In genomic region chr18:11148655-11149440, GRCh38 we compare ENCODE assay signal across 8 cellular contexts. TPM values are rescaled to one million over a fixed set of nuclear protein-coding genes. Genes with fewer than 3 reads are reported as not detected.
DNase-seq lines count a peak whose midpoint lies in the region; ATAC-seq and TF ChIP-seq lines count a peak whose summit lies in the region.
"Had no signal": no experiment of that assay in that cellular context is flagged by ENCODE, and none has a peak within 500 bp of the region (broad histone marks: within the 10 kb centered on the region; RNA-seq: fewer than 3 reads in every experiment).

No MANE protein-coding gene starts in this region.

- peaks cover 9% of the 10 kb centered on the region for H3K27me3 ChIP-seq in ascending aorta
- H3K27me3 ChIP-seq in right lobe of liver: no peaks in the 10 kb centered on the region
- H3K27me3 ChIP-seq in tibial nerve: peaks cover 0 to 27% of the 10 kb centered on the region in 2 donors

- no peaks in the 10 kb centered on the region for H3K36me3 ChIP-seq in ascending aorta
- H3K36me3 ChIP-seq in right lobe of liver: no peaks in the 10 kb centered on the region
- no peaks in the 10 kb centered on the region for H3K36me3 ChIP-seq in tibial nerve

- TF ChIP-seq POLR2A in right lobe of liver (IDR thresholded peaks at IDR 0.05) (no peak), tibial nerve (IDR thresholded peaks at IDR 0.05) (no peak), erythroblast (IDR thresholded peaks at IDR 0.05; ENCODE audit: low read length) (no peak)

- H3K4me1 ChIP-seq in ascending aorta: peaks cover 10% of the 10 kb centered on the region in 2 donors
- H3K4me1 ChIP-seq in right lobe of liver: peaks cover 0 to 31% (median 3%) of the 10 kb centered on the region in 4 donors
- H3K4me1 ChIP-seq in tibial nerve: peaks cover 0 to 44% (median 4%) of the 10 kb centered on the region in 4 donors

- DNase-seq in ascending aorta (ENCODE audit: low spot score in 2 of 2) (no peak), right lobe of liver (peak in 2 of 3 donors; percentile 31 to 48), tibial nerve (ENCODE audit: low spot score in 2 of 2) (no peak), erythroblast (lab: John Stamatoyannopoulos, UW) (no peak), NCI-H69 (lab: John Stamatoyannopoulos, UW) (no peak), DMS114 treated with DMSO at 0.1 percent for 48 hours (lab: John Stamatoyannopoulos, UW; ENCODE audit: unreplicated experiment) (no peak)
- DNase-seq: NCI-H1694 treated with DMSO at 0.1 percent for 48 hours had no signal

- peak overlapping the region; percentile 57 to 84 for H3K4me3 ChIP-seq in ascending aorta
- H3K4me3 ChIP-seq in right lobe of liver: peak overlapping the region; percentile 54 to 75 (median 73)
- peak overlapping the region; percentile 40 to 65 (median 52) for H3K4me3 ChIP-seq in tibial nerve

- no peak overlapping the region for H3K27ac ChIP-seq in ascending aorta
- H3K27ac ChIP-seq in right lobe of liver: peak overlapping the region in 2 of 3 donors; percentile 20 to 44
- H3K27ac ChIP-seq in tibial nerve: peak overlapping the region; percentile 11 to 76 (median 49)

- H3K9me3 ChIP-seq in ascending aorta (no peaks in the 10 kb centered on the region), right lobe of liver (no peaks in the 10 kb centered on the region), tibial nerve (no peaks in the 10 kb centered on the region)

- no peak for TF ChIP-seq EP300 in tibial nerve (IDR thresholded peaks at IDR 0.05)

- TF ChIP-seq CTCF in ascending aorta (IDR thresholded peaks at IDR 0.05) (no peak), right lobe of liver (IDR thresholded peaks at IDR 0.05) (no peak), tibial nerve (IDR thresholded peaks at IDR 0.05) (no peak)

- ATAC-seq in GM21381 (IDR thresholded peaks at IDR 0.05; ENCODE audit: unreplicated experiment) (peak; percentile 14), right lobe of liver (peak in 3 of 4 donors; percentile 0 to 4 (median 3))

- intact Hi-C loops in ascending aorta (cut with DNase I): loop anchor here (2.0 kb wide), 1 partner anchor 30 kb away; no protein-coding TSS in a partner anchor
- intact Hi-C loops in right lobe of liver (cut with DNase I): no loop called here

- no CpG with 5 or more reads among the region's 87 CpGs for WGBS in right lobe of liver (ENCODE audit: insufficient coverage, low coverage, low lambda C conversion rate, missing lambda C conversion rate)
- 0 to 2% methylated on average over 3 to 57 of the region's 87 CpGs for WGBS in tibial nerve, 2 donors

RNA-seq across cellular contexts. Expression of gene PIEZO2, which starts 0.5 kb away (rescaled TPM):
- total RNA-seq in ascending aorta: 3.1 TPM
- 10 to 100 TPM in 3 of 6 experiments, 1 to 10 TPM in 3; 6.6 to 16.9 (median 10.1) TPM for total RNA-seq in right lobe of liver
- 10 to 100 TPM; 17.0 to 27.7 (median 22.3) TPM for total RNA-seq in tibial nerve

Comparison
In these comparisons a context has a peak if more than half of its experiments do, and no peak if none do; other contexts are left out.
1. DNase-seq: peak in right lobe of liver (2 of 3); none in ascending aorta (0 of 2), tibial nerve (0 of 2), erythroblast (0 of 2), NCI-H69 (single experiment) and DMS114 treated with DMSO at 0.1 percent for 48 hours (single experiment).
2. H3K27ac ChIP-seq: peak in right lobe of liver (2 of 3) and tibial nerve (4 of 4); none in ascending aorta (0 of 2).
3. Peak in every context shown above with its lines, with median percentiles within 50 percentile points of each other: H3K4me3 ChIP-seq.